10 cellular contexts compared by ENCODE assay signal in the genomic region with DNA sequence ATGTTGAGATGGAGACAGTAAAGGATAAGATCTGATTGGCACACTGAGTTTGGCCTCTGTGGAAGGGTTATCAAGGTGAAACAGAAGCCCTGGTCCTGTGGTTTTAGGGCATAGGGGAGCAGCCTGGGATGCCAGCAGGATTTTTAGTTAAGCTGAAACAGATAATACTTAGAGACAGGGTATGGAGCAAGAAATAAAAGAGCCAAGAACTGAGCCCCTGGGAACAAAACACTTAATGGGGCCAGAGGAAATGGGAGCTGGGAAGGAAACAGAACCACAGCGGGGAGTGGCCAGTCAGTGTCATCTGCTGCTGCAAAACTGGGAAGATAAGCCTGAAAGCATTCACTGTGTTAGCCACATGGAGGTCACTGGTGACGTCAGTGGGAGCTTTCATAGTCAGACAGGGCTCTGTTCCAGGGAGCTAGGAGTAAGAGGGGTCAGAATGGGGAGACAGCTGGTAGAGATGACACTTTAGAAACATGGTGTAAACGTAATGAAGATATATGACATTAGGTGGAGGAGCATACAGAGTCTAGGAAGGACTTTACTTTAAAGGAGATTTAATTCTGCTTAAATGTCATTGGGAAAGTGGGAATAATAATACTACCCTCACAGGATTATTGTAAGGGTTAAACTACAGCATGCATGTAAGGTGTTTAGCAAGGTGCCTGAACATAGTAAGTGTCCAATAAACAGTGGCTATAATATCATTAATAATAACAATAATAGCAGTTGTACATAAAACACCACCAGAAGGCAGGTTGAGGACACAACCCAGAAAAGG.
DNase-seq lines count a peak whose midpoint lies in the region; ATAC-seq and TF ChIP-seq lines count a peak whose summit lies in the region.
"Had no signal": no experiment of that assay in that cellular context is flagged by ENCODE, and none has a peak within 500 bp of the region (broad histone marks: within the 10 kb centered on the region; RNA-seq: fewer than 3 reads in every experiment).

No MANE protein-coding gene starts in this region.

- no peak overlapping the region for H2AK5ac ChIP-seq in mesendoderm (ENCODE audit: low read length)

- H3K27me3 ChIP-seq in A673 (replicated peaks; ENCODE audit: insufficient read depth, low read depth, low read length, poor library complexity): no peaks in the 10 kb centered on the region
- H3K27me3 ChIP-seq in mesendoderm (ENCODE audit: insufficient read depth, low read length, poor library complexity): no peaks in the 10 kb centered on the region
- H3K27me3 ChIP-seq: BLaER1 treated with 17β-estradiol and CSF1 and Interleukin-3, amounts not matched to agents 10 nM and 100 nM had no signal

- CTCF ChIA-PET in A673 (lab: Charles Lee): no interaction called here

- peak overlapping the region; percentile 39 for H3K56ac ChIP-seq in mesendoderm (ENCODE audit: low read length)

- POLR2A ChIA-PET in A673 (lab: Charles Lee; ENCODE audit: low non-redundant PET): no interaction called here

- H2BK5ac ChIP-seq in mesendoderm (ENCODE audit: low read length): no peak overlapping the region

- no CpG with 5 or more reads among the region's 3 CpGs for WGBS in mesendoderm (ENCODE audit: extremely low coverage, insufficient coverage, low lambda C conversion rate)

- no peaks in the 10 kb centered on the region for H3K79me2 ChIP-seq in mesendoderm (ENCODE audit: control insufficient read depth, insufficient read depth, low read length)

- no peak overlapping the region for H3K4me2 ChIP-seq in mesendoderm (ENCODE audit: low read length)

- no peak overlapping the region for H3K18ac ChIP-seq in mesendoderm (ENCODE audit: low read length)

- no peaks in the 10 kb centered on the region for H3K9me3 ChIP-seq in A673 (ENCODE audit: low read depth, low read length, poor library complexity, severe bottlenecking)
- H3K9me3 ChIP-seq: BLaER1 treated with 17β-estradiol and CSF1 and Interleukin-3, amounts not matched to agents 10 nM and 100 nM had no signal

- no peaks in the 10 kb centered on the region for H3K4me1 ChIP-seq in A673 (ENCODE audit: insufficient read depth, low read length, poor library complexity, severe bottlenecking)
- peaks cover 1% of the 10 kb centered on the region for H3K4me1 ChIP-seq in mesendoderm (ENCODE audit: control insufficient read depth, low read depth, low read length)

- H3K27ac ChIP-seq in A673 (ENCODE audit: low read depth, low read length, poor library complexity, severe bottlenecking) (no peak overlapping the region), mesendoderm (ENCODE audit: low read depth, low read length) (no peak overlapping the region)
- H3K27ac ChIP-seq: BLaER1 treated with 17β-estradiol and CSF1 and Interleukin-3, amounts not matched to agents 10 nM and 100 nM; skin epidermis had no signal

- H2BK15ac ChIP-seq in mesendoderm (replicated peaks; ENCODE audit: low read depth): no peak overlapping the region

- no peak overlapping the region for H3K4ac ChIP-seq in mesendoderm (ENCODE audit: low read depth, low read length)

- peak; percentile 38 for DNase-seq in A673 (ENCODE audit: low spot score)
- DNase-seq in NCI-H69 (lab: John Stamatoyannopoulos, UW): peak; percentile 0
- DNase-seq in epidermal melanocyte (ENCODE audit: insufficient read length, low spot score): peak; percentile 68
- DNase-seq in mesendoderm: peak; percentile 68
- no peak for DNase-seq in activated naive CD4-positive, alpha-beta T cell treated with anti-CD3 and anti-CD28 coated beads, Interleukin-2, amount 50 U/mL, for 72 hours (ENCODE audit: low spot score in 2 of 2)

- no peak overlapping the region for H3K9ac ChIP-seq in mesendoderm (ENCODE audit: low read length)
- H3K9ac ChIP-seq: BLaER1 treated with 17β-estradiol and CSF1 and Interleukin-3, amounts not matched to agents 10 nM and 100 nM had no signal

- TF ChIP-seq CTCF in A673 (conservative IDR thresholded peaks at IDR 0.05; ENCODE audit: low read depth, low read length): no peak

- H3K4me3 ChIP-seq in A673 (ENCODE audit: low read depth, low read length, poor library complexity, severe bottlenecking) (no peak overlapping the region), mesendoderm (ENCODE audit: low read length) (no peak overlapping the region)
- H3K4me3 ChIP-seq: BLaER1 treated with 17β-estradiol and CSF1 and Interleukin-3, amounts not matched to agents 10 nM and 100 nM; skin epidermis had no signal

- no peak overlapping the region for H3K27ac Mint-ChIP-seq in activated naive CD4-positive, alpha-beta T cell treated with anti-CD3 and anti-CD28 coated beads, Interleukin-2, amount 50 U/mL, for 72 hours

- H3K9me3 Mint-ChIP-seq in activated naive CD4-positive, alpha-beta T cell treated with anti-CD3 and anti-CD28 coated beads, Interleukin-2, amount 50 U/mL, for 72 hours: no peaks in the 10 kb centered on the region

- no peak overlapping the region for H2BK120ac ChIP-seq in mesendoderm (ENCODE audit: low read depth, low read length)

- H3K23ac ChIP-seq in mesendoderm (ENCODE audit: low read length): no peak overlapping the region

- no peak for ATAC-seq in GM18858 (IDR thresholded peaks at IDR 0.05; ENCODE audit: unreplicated experiment)
- ATAC-seq in GM21737 (IDR thresholded peaks at IDR 0.05; ENCODE audit: unreplicated experiment): no peak
- ATAC-seq in HG03378 (IDR thresholded peaks at IDR 0.05; ENCODE audit: unreplicated experiment): no peak
- no peak for ATAC-seq in activated naive CD4-positive, alpha-beta T cell treated with anti-CD3 and anti-CD28 coated beads, Interleukin-2, amount 50 U/mL, for 72 hours

- BruUV-seq in A673 (replicated peaks; lab: Mats Ljungman, UMichigan): no TSS peak

- no peaks in the 10 kb centered on the region for H3K36me3 Mint-ChIP-seq in activated naive CD4-positive, alpha-beta T cell treated with anti-CD3 and anti-CD28 coated beads, Interleukin-2, amount 50 U/mL, for 72 hours

- intact Hi-C loops in A673 (cut with micrococcal nuclease; ENCODE audit: unreplicated experiment): no loop called here

- H3K79me1 ChIP-seq in mesendoderm (ENCODE audit: low read length): no peaks in the 10 kb centered on the region

- H4K8ac ChIP-seq in mesendoderm (ENCODE audit: low read depth, low read length): no peak overlapping the region

- H3K36me3 ChIP-seq in A673 (ENCODE audit: insufficient read depth, low read length, poor library complexity, severe bottlenecking): no peaks in the 10 kb centered on the region
- H3K36me3 ChIP-seq in mesendoderm (ENCODE audit: control insufficient read depth, insufficient read depth, low read length): no peaks in the 10 kb centered on the region
- H3K36me3 ChIP-seq: BLaER1 treated with 17β-estradiol and CSF1 and Interleukin-3, amounts not matched to agents 10 nM and 100 nM had no signal

- no peak overlapping the region for H4K5ac ChIP-seq in mesendoderm (ENCODE audit: low read length)

Comparison
In these comparisons a context has a peak if more than half of its experiments do, and no peak if none do; other contexts are left out.
1. DNase-seq: peak in A673 (single experiment), NCI-H69 (single experiment), epidermal melanocyte (single experiment) and mesendoderm (single experiment); none in activated naive CD4-positive, alpha-beta T cell treated with anti-CD3 and anti-CD28 coated beads, Interleukin-2, amount 50 U/mL, for 72 hours (0 of 2).